In genomic region chr2:219455635-219456034, GRCh38 we compare ENCODE assay signal across 23 cellular contexts. TPM values are rescaled to one million over a fixed set of nuclear protein-coding genes. Genes with fewer than 3 reads are reported as not detected.
A peak's percentile ranks its signal among the peaks of the same experiment; 100 is the strongest.
DNase-seq lines count a peak whose midpoint lies in the region; ATAC-seq and TF ChIP-seq lines count a peak whose summit lies in the region.
"Had no signal": no experiment of that assay in that cellular context is flagged by ENCODE, and none has a peak within 500 bp of the region (broad histone marks: within the 10 kb centered on the region; RNA-seq: fewer than 3 reads in every experiment).

No MANE protein-coding gene starts in this region.

- H3K9me3 ChIP-seq in DND-41 (ENCODE audit: insufficient read depth, low read length, severe bottlenecking), result no peaks in the 10 kb centered on the region
- no peaks in the 10 kb centered on the region for H3K9me3 ChIP-seq in gastroesophageal sphincter
- no peaks in the 10 kb centered on the region for H3K9me3 ChIP-seq in stomach smooth muscle (ENCODE audit: control insufficient read depth in 2 of 2, low read length in 2 of 2)
- no peaks in the 10 kb centered on the region for H3K9me3 ChIP-seq in PC-9 (ENCODE audit: insufficient read depth, low read depth)
- H3K9me3 ChIP-seq: mucosa of descending colon had no signal

- peaks cover 43% of the 10 kb centered on the region for H3F3A ChIP-seq in PC-9 (ENCODE audit: insufficient read depth, low read depth)

- no peaks in the 10 kb centered on the region for H3K79me2 ChIP-seq in DND-41 (ENCODE audit: insufficient read depth, low read length)
- H3K79me2 ChIP-seq in PC-9 (ENCODE audit: low read depth), result no peaks in the 10 kb centered on the region

- H4K20me1 ChIP-seq in DND-41 (ENCODE audit: insufficient read depth, low read length) (peaks cover 9% of the 10 kb centered on the region), PC-9 (ENCODE audit: insufficient read depth) (no peaks in the 10 kb centered on the region)

- 52 to 72% methylated on average over 4 of the region's 5 CpGs for WGBS in gastroesophageal sphincter (ENCODE audit: low coverage in 1 of 2), 2 donors

- H3K36me3 ChIP-seq in DND-41 (ENCODE audit: insufficient read depth, low read length) (no peaks in the 10 kb centered on the region), gastroesophageal sphincter (peaks cover 0 to 12% of the 10 kb centered on the region in 2 donors), stomach smooth muscle (ENCODE audit: control insufficient read depth in 2 of 2, insufficient read depth in 2 of 2, low read length in 2 of 2) (peaks cover 10 to 18% of the 10 kb centered on the region in 2 donors), PC-9 (ENCODE audit: low read depth) (no peaks in the 10 kb centered on the region)

- ATAC-seq in DND-41 (ENCODE audit: insufficient read depth, low read depth) (0 out of 3 replicates have a peak, but pooled peaks have one; percentile 11), gastroesophageal sphincter (no peak)
- ATAC-seq: mucosa of descending colon, Right ventricle myocardium inferior, sciatic nerve had no signal

- no TSS peak for BruUV-seq in PC-9 (replicated peaks; lab: Mats Ljungman, UMichigan)

- DNase-seq in DND-41, result no peak
- peak; percentile 92 for DNase-seq in NB4 (ENCODE audit: low read depth)
- DNase-seq in midbrain (lab: John Stamatoyannopoulos, UW), result no peak
- DNase-seq in activated CD8-positive, alpha-beta memory T cell treated with anti-CD3 and anti-CD28 coated beads, Interleukin-2, amount 50 U/mL, for 4 hours, result no peak
- no peak for DNase-seq in PC-9
- DNase-seq: activated B cell treated with CpG ODN at 0.5 μM for 24 hours; activated gamma-delta T cell; CD4-positive, CD25-positive, alpha-beta regulatory T cell; effector memory CD4-positive, alpha-beta T cell; erythroblast; mucosa of descending colon; NCI-H1694; NCI-H2171; NCI-H524 treated with DMSO at 0.1 percent for 48 hours; stimulated activated CD4-positive, alpha-beta T cell treated with anti-CD3 and anti-CD28 coated beads, Interleukin-15, amount 100 ng/mL, for 24 hours; substantia nigra; SW 1271; T1000 had no signal

- H3K4me2 ChIP-seq in DND-41 (ENCODE audit: insufficient read depth, low read length), result no peak overlapping the region
- no peak overlapping the region for H3K4me2 ChIP-seq in PC-9
- H3K4me2 ChIP-seq: KMS-11 had no signal

- H3K9ac ChIP-seq in DND-41 (ENCODE audit: low read depth, low read length) (no peak overlapping the region), stomach smooth muscle (ENCODE audit: low read length in 2 of 2) (peak overlapping the region; percentile 19 to 47)
- H3K9ac ChIP-seq: KMS-11 had no signal

- TF ChIP-seq POLR2A in NB4 (IDR thresholded peaks at IDR 0.05; ENCODE audit: extremely low read depth, insufficient read length), result no peak
- no peak for TF ChIP-seq POLR2A in gastroesophageal sphincter (IDR thresholded peaks at IDR 0.05)

- TF ChIP-seq CTCF in DND-41 (IDR thresholded peaks at IDR 0.05; ENCODE audit: borderline replicate concordance, extremely low read depth, low read length, poor library complexity, severe bottlenecking), result no peak
- TF ChIP-seq CTCF in NB4 (IDR thresholded peaks at IDR 0.05; ENCODE audit: low read depth, low read length), result no peak
- no peak for TF ChIP-seq CTCF in gastroesophageal sphincter (IDR thresholded peaks at IDR 0.05)
- no peak for TF ChIP-seq CTCF in PC-9 (conservative IDR thresholded peaks at IDR 0.05)

- H2AFZ ChIP-seq in DND-41 (ENCODE audit: low read depth, low read length), result no peak overlapping the region
- no peak overlapping the region for H2AFZ ChIP-seq in PC-9

- POLR2A ChIA-PET in PC-9 (lab: Charles Lee; ENCODE audit: unreplicated experiment), result no interaction called here

- H3K4me3 ChIP-seq in DND-41 (ENCODE audit: low read depth in 1 of 2, low read length in 2 of 2) (no peak overlapping the region), NB4 (ENCODE audit: low read depth, low read length) (no peak overlapping the region), gastroesophageal sphincter (no peak overlapping the region), stomach smooth muscle (ENCODE audit: low read length in 2 of 2) (no peak overlapping the region), PC-9 (no peak overlapping the region)
- H3K4me3 ChIP-seq: mucosa of descending colon had no signal

- TF ChIP-seq EP300 in gastroesophageal sphincter (IDR thresholded peaks at IDR 0.05), result no peak

- H3K9me2 ChIP-seq in PC-9 (ENCODE audit: insufficient read depth), result no peaks in the 10 kb centered on the region

- H3K27ac ChIP-seq in DND-41 (ENCODE audit: low read length) (no peak overlapping the region), gastroesophageal sphincter (peak overlapping the region; percentile 93 to 99 (median 98)), stomach smooth muscle (ENCODE audit: low read length) (peak overlapping the region; percentile 100), PC-9 (no peak overlapping the region)
- H3K27ac ChIP-seq: KMS-11 had no signal

- H3K4me1 ChIP-seq in DND-41 (ENCODE audit: insufficient read depth, low read length) (no peaks in the 10 kb centered on the region), gastroesophageal sphincter (peaks cover 4 to 100% (median 22%) of the 10 kb centered on the region in 3 donors), stomach smooth muscle (ENCODE audit: control insufficient read depth, insufficient read depth, low read length) (peaks cover 90% of the 10 kb centered on the region), PC-9 (replicated peaks; ENCODE audit: insufficient read depth) (peaks cover 58% of the 10 kb centered on the region)

- intact Hi-C loops in PC-9 (cut with micrococcal nuclease; ENCODE audit: unreplicated experiment), result loop anchor here (5.0 kb wide), 3 partner anchors 42 to 67 kb away; partner anchors contain the start of gene GMPPA

- H3K27me3 ChIP-seq in DND-41 (ENCODE audit: insufficient read depth, low read length, poor library complexity), result no peaks in the 10 kb centered on the region
- H3K27me3 ChIP-seq in gastroesophageal sphincter, result no peaks in the 10 kb centered on the region
- no peaks in the 10 kb centered on the region for H3K27me3 ChIP-seq in stomach smooth muscle (ENCODE audit: control insufficient read depth in 1 of 2, insufficient read depth in 2 of 2, low read length in 2 of 2)
- no peaks in the 10 kb centered on the region for H3K27me3 ChIP-seq in PC-9 (ENCODE audit: insufficient read depth, low read depth)

- CTCF ChIA-PET in PC-9 (lab: Charles Lee), result interaction anchor here (0.6 kb wide), 1 partner anchor 19 kb away, joined by 5 read pairs; no protein-coding TSS in a partner anchor

RNA-seq across cellular contexts. Expression of gene SPEG, which starts 21.0 kb away (rescaled TPM):
- total RNA-seq in gastroesophageal sphincter (100 to 1,000 TPM in 3 of 4 donors, 10 to 100 TPM in 1; 90.2 to 307 (median 214) TPM), PC-9 (2021) (46.8 and 55.8 TPM in 2 replicates)

RNA-seq across cellular contexts. Expression of gene DES, which starts 37.5 kb away (rescaled TPM):
- total RNA-seq in gastroesophageal sphincter, result over 10,000 TPM; 10,852 to 31,720 (median 15,007) TPM
- total RNA-seq in PC-9 (2021), result 0.60 TPM in 1 of 2 replicates, not detected in the other
- total RNA-seq: activated B cell treated with CpG ODN at 0.5 μM for 24 hours; CD4-positive, CD25-positive, alpha-beta regulatory T cell had no signal

RNA-seq across cellular contexts. Expression of gene GMPPA, which starts 43.1 kb away (rescaled TPM):
- total RNA-seq in gastroesophageal sphincter, result 10 to 100 TPM; 11.3 to 26.4 (median 14.2) TPM
- 44.7 and 57.2 TPM in 2 replicates for total RNA-seq in PC-9 (2021)

RNA-seq across cellular contexts. Expression of gene ASIC4, which starts 58.6 kb away (rescaled TPM):
- under 1 TPM in 1 of 4 donors, not detected in 3; 0.16 TPM for total RNA-seq in gastroesophageal sphincter
- 0.22 and 0.30 TPM in 2 replicates for total RNA-seq in PC-9 (2021)
- total RNA-seq: activated B cell treated with CpG ODN at 0.5 μM for 24 hours, Right ventricle myocardium inferior had no signal

Comparison
In these comparisons a context has a peak if more than half of its experiments do, and no peak if none do; other contexts are left out.
1. H3K27ac ChIP-seq: peak in gastroesophageal sphincter (4 of 4) and stomach smooth muscle (single experiment); none in DND-41 (single experiment) and PC-9 (single experiment).
2. RNA of gene DES, which starts 37.5 kb away (total RNA-seq): 10,852 to 31,720 TPM in gastroesophageal sphincter; 0.60 TPM in PC-9; every median in the first group is over 1,000 times any median in the second.